Comparison of ENCODE assay signal across 24 cellular contexts in genomic region chr17:9213311-9213655, GRCh38.
A peak's percentile ranks its signal among the peaks of the same experiment; 100 is the strongest.
DNase-seq lines count a peak whose midpoint lies in the region; ATAC-seq, FAIRE-seq and TF ChIP-seq lines count a peak whose summit lies in the region.
"Had no signal": no experiment of that assay in that cellular context is flagged by ENCODE, and none has a peak within 500 bp of the region (broad histone marks: within the 10 kb centered on the region; RNA-seq: fewer than 3 reads in every experiment).

No MANE protein-coding gene starts in this region.

- no peaks in the 10 kb centered on the region for H3K9me3 ChIP-seq in right cardiac atrium (ENCODE audit: control insufficient read depth, low read length)
- peaks cover 0 to 5% of the 10 kb centered on the region in 2 donors for H3K9me3 ChIP-seq in kidney (ENCODE audit: control insufficient read depth in 1 of 2, low read length in 2 of 2)
- H3K9me3 ChIP-seq: Caco-2 had no signal

- TF ChIP-seq CTCF in chondrocyte (IDR thresholded peaks at IDR 0.05) (no peak), kidney (IDR thresholded peaks at IDR 0.05; ENCODE audit: borderline replicate concordance, extremely low read depth, insufficient read depth) (no peak)

- intact Hi-C loops in right cardiac atrium (cut with DNase I) (loop anchor here in 1 of 4 donors (5.0 kb wide), 1 partner anchor 201 kb away; no protein-coding TSS in a partner anchor), Right ventricle myocardium superior (cut with DNase I) (no loop called here), kidney (cut with DNase I) (no loop called here), posterior vena cava (cut with DNase I) (no loop called here)

- H3K9me3 Mint-ChIP-seq in chondrocyte (ENCODE audit: low read depth), result peaks cover 15% of the 10 kb centered on the region
- H3K9me3 Mint-ChIP-seq in activated naive CD8-positive, alpha-beta T cell treated with anti-CD3 and anti-CD28 coated beads, Interleukin-2, amount 50 U/mL, for 24 hours, result peaks cover 15% of the 10 kb centered on the region

- H3K4me3 ChIP-seq in right cardiac atrium (ENCODE audit: low read length), result no peak overlapping the region
- H3K4me3 ChIP-seq in kidney (ENCODE audit: low read length in 2 of 2), result no peak overlapping the region
- H3K4me3 ChIP-seq: A549; BLaER1 treated with 17β-estradiol and CSF1 and Interleukin-3, amounts not matched to agents 10 nM and 100 nM had no signal

- H3K36me3 Mint-ChIP-seq in chondrocyte (ENCODE audit: low read depth), result peaks cover 10% of the 10 kb centered on the region
- peaks cover 11% of the 10 kb centered on the region for H3K36me3 Mint-ChIP-seq in activated naive CD8-positive, alpha-beta T cell treated with anti-CD3 and anti-CD28 coated beads, Interleukin-2, amount 50 U/mL, for 24 hours (ENCODE audit: low read depth)

- H3K27ac ChIP-seq in right cardiac atrium (ENCODE audit: low read length), result no peak overlapping the region
- no peak overlapping the region for H3K27ac ChIP-seq in kidney (ENCODE audit: low read depth in 2 of 2, low read length in 2 of 2)
- H3K27ac ChIP-seq: 22Rv1; A549; BLaER1 treated with 17β-estradiol and CSF1 and Interleukin-3, amounts not matched to agents 10 nM and 100 nM; C4-2B had no signal

- no peaks in the 10 kb centered on the region for H3K4me1 ChIP-seq in right cardiac atrium (ENCODE audit: control insufficient read depth, insufficient read depth, low read length)
- no peaks in the 10 kb centered on the region for H3K4me1 ChIP-seq in kidney (ENCODE audit: control insufficient read depth in 1 of 2, insufficient read depth in 1 of 2, low read depth in 1 of 2, low read length in 2 of 2)
- H3K4me1 ChIP-seq: Caco-2 had no signal

- no peak for FAIRE-seq in kidney (lab: Jason Lieb, UNC)
- FAIRE-seq: A549, D721Med, G401.6, GM12891, GM19239 had no signal

- ATAC-seq in right cardiac atrium, result no peak
- no peak for ATAC-seq in Right ventricle myocardium superior (ENCODE audit: poor library complexity)
- no peak for ATAC-seq in GM21447 (IDR thresholded peaks at IDR 0.05; ENCODE audit: unreplicated experiment)
- no peak for ATAC-seq in activated naive CD8-positive, alpha-beta T cell treated with anti-CD3 and anti-CD28 coated beads, Interleukin-2, amount 50 U/mL, for 24 hours
- ATAC-seq: A549; CD8-positive, alpha-beta T cell had no signal

- no peak overlapping the region for H3K27ac Mint-ChIP-seq in chondrocyte (ENCODE audit: unreplicated experiment)
- no peak overlapping the region for H3K27ac Mint-ChIP-seq in activated naive CD8-positive, alpha-beta T cell treated with anti-CD3 and anti-CD28 coated beads, Interleukin-2, amount 50 U/mL, for 24 hours
- H3K27ac Mint-ChIP-seq: B cell; CD4-positive, alpha-beta T cell; CD8-positive, alpha-beta T cell had no signal

- H3K36me3 ChIP-seq in kidney (ENCODE audit: control insufficient read depth in 1 of 2, insufficient read depth in 2 of 2, low read length in 2 of 2), result no peaks in the 10 kb centered on the region
- H3K36me3 ChIP-seq: BLaER1 treated with 17β-estradiol and CSF1 and Interleukin-3, amounts not matched to agents 10 nM and 100 nM had no signal

- H3K27me3 ChIP-seq in right cardiac atrium (ENCODE audit: control insufficient read depth, insufficient read depth), result no peaks in the 10 kb centered on the region
- H3K27me3 ChIP-seq: BLaER1 treated with 17β-estradiol and CSF1 and Interleukin-3, amounts not matched to agents 10 nM and 100 nM had no signal

- DNase-seq in right cardiac atrium (peak in 2 of 3 donors; percentile 2 to 35), Right ventricle myocardium superior (no peak), chondrocyte (ENCODE audit: low spot score) (peak; percentile 51), kidney (peak; percentile 52), posterior vena cava (ENCODE audit: low spot score) (peak; percentile 55), LoVo (ENCODE audit: low spot score) (no peak)
- no peak for DNase-seq in activated naive CD8-positive, alpha-beta T cell treated with anti-CD3 and anti-CD28 coated beads, Interleukin-2, amount 50 U/mL, for 24 hours
- DNase-seq: AML-193; Caco-2; Calu3; CD4-positive, alpha-beta T cell; CD8-positive, alpha-beta T cell; DMS79 treated with DMSO at 0.1 percent for 48 hours; GF-D8 had no signal

- no peaks in the 10 kb centered on the region for H3K27me3 Mint-ChIP-seq in chondrocyte (ENCODE audit: low read depth)
- H3K27me3 Mint-ChIP-seq in activated naive CD8-positive, alpha-beta T cell treated with anti-CD3 and anti-CD28 coated beads, Interleukin-2, amount 50 U/mL, for 24 hours, result no peaks in the 10 kb centered on the region
- H3K27me3 Mint-ChIP-seq: B cell; CD4-positive, alpha-beta T cell had no signal

- no peak overlapping the region for H3K9ac ChIP-seq in kidney (ENCODE audit: low read length in 2 of 2)
- H3K9ac ChIP-seq: BLaER1 treated with 17β-estradiol and CSF1 and Interleukin-3, amounts not matched to agents 10 nM and 100 nM had no signal

- WGBS in right cardiac atrium, result 89% methylated on average over 3 of the region's 3 CpGs

- peaks cover 23% of the 10 kb centered on the region for H3K4me1 Mint-ChIP-seq in chondrocyte (ENCODE audit: low read depth)
- H3K4me1 Mint-ChIP-seq in activated naive CD8-positive, alpha-beta T cell treated with anti-CD3 and anti-CD28 coated beads, Interleukin-2, amount 50 U/mL, for 24 hours, result no peaks in the 10 kb centered on the region
- H3K4me1 Mint-ChIP-seq: B cell had no signal

- no peak overlapping the region for H3K4me3 Mint-ChIP-seq in chondrocyte (ENCODE audit: unreplicated experiment)
- H3K4me3 Mint-ChIP-seq in activated naive CD8-positive, alpha-beta T cell treated with anti-CD3 and anti-CD28 coated beads, Interleukin-2, amount 50 U/mL, for 24 hours, result no peak overlapping the region
- H3K4me3 Mint-ChIP-seq: B cell; CD4-positive, alpha-beta T cell; CD8-positive, alpha-beta T cell had no signal

Comparison
In these comparisons a context has a peak if more than half of its experiments do, and no peak if none do; other contexts are left out.
1. DNase-seq: peak in right cardiac atrium (2 of 3), chondrocyte (single experiment), kidney (single experiment) and posterior vena cava (single experiment); none in Right ventricle myocardium superior (single experiment), LoVo (single experiment) and activated naive CD8-positive, alpha-beta T cell treated with anti-CD3 and anti-CD28 coated beads, Interleukin-2, amount 50 U/mL, for 24 hours (single experiment).